In genomic region chr2:27583390-27583915, GRCh38 we compare ENCODE assay signal across 8 cellular contexts. TPM values are rescaled to one million over a fixed set of nuclear protein-coding genes. Genes with fewer than 3 reads are reported as not detected.
DNase-seq lines count a peak whose midpoint lies in the region; ATAC-seq, FAIRE-seq and TF ChIP-seq lines count a peak whose summit lies in the region.

No MANE protein-coding gene starts in this region.

- H3K4me1 Mint-ChIP-seq in CD8-positive, alpha-beta T cell (ENCODE audit: low read depth) = peaks cover 62% of the 10 kb centered on the region
- H3K4me1 Mint-ChIP-seq in astrocyte (ENCODE audit: low read depth, unreplicated experiment) = peaks cover 14% of the 10 kb centered on the region
- peaks cover 16% of the 10 kb centered on the region for H3K4me1 Mint-ChIP-seq in type B pancreatic cell (ENCODE audit: unreplicated experiment)

- no peak for TF ChIP-seq CTCF in CD8-positive, alpha-beta T cell (IDR thresholded peaks at IDR 0.05)
- TF ChIP-seq CTCF in astrocyte (IDR thresholded peaks at IDR 0.05; ENCODE audit: insufficient read depth, low read depth, low read length) (no peak), right lobe of liver (IDR thresholded peaks at IDR 0.05) (no peak), type B pancreatic cell (conservative IDR thresholded peaks at IDR 0.05) (no peak)

- CTCF ChIA-PET in CD8-positive, alpha-beta T cell (lab: Charles Lee) = interaction anchor here (1.0 kb wide), 1 partner anchor 48 kb away, joined by 3 read pairs; no protein-coding TSS in a partner anchor

- peaks cover 41% of the 10 kb centered on the region for H3K4me1 ChIP-seq in CD8-positive, alpha-beta T cell (ENCODE audit: insufficient read depth, low read length)
- H3K4me1 ChIP-seq in astrocyte (ENCODE audit: insufficient read depth, low read length) = peaks cover 19% of the 10 kb centered on the region
- peaks cover 0 to 12% (median 0%) of the 10 kb centered on the region in 4 donors for H3K4me1 ChIP-seq in right lobe of liver

- peaks cover 22% of the 10 kb centered on the region for H3K36me3 Mint-ChIP-seq in CD8-positive, alpha-beta T cell
- H3K36me3 Mint-ChIP-seq in astrocyte (ENCODE audit: low read depth, unreplicated experiment) (peaks cover 4% of the 10 kb centered on the region), type B pancreatic cell (peaks cover 40% of the 10 kb centered on the region)

- peak overlapping the region; percentile 57 for H3K4me3 ChIP-seq in CD8-positive, alpha-beta T cell (ENCODE audit: low read depth, low read length)
- H3K4me3 ChIP-seq in astrocyte (ENCODE audit: insufficient read depth, low read depth, low read length) (peak overlapping the region; percentile 85), right lobe of liver (peak overlapping the region; percentile 43 to 69 (median 64))

- no peak for DNase-seq in CD8-positive, alpha-beta T cell
- DNase-seq in HPDE6-E6E7 (ENCODE audit: extremely low spot score) (peak; percentile 6), astrocyte (ENCODE audit: low read depth) (no peak), right lobe of liver (no peak), type B pancreatic cell (ENCODE audit: extremely low spot score, unreplicated experiment) (no peak), putamen (ENCODE audit: low spot score) (no peak), NCI-H2171 (lab: John Stamatoyannopoulos, UW) (no peak), HTR-8/SVneo (ENCODE audit: insufficient read length, low spot score) (no peak)

- POLR2A ChIA-PET in CD8-positive, alpha-beta T cell (lab: Charles Lee) = interaction anchor here (0.6 to 0.9 kb wide), 2 partner anchors 58 to 1118 kb away, joined by 3 read pairs; no protein-coding TSS in a partner anchor

- intact Hi-C loops in CD8-positive, alpha-beta T cell (cut with DNase I, micrococcal nuclease) = loop anchor here (1.0 to 10.0 kb wide), 4 partner anchors 45 to 209 kb away; partner anchors contain the start of genes IFT172 (in 2 of the 2), CCDC121 (in 1 of the 2), EIF2B4 (in 1 of the 2) and GPN1 (in 1 of the 2)
- intact Hi-C loops in right lobe of liver (cut with DNase I) = no loop called here

- H3K4me2 ChIP-seq in astrocyte (ENCODE audit: low read length) = peak overlapping the region; percentile 97

- H3K36me3 ChIP-seq in CD8-positive, alpha-beta T cell (ENCODE audit: insufficient read depth, low read length) = no peaks in the 10 kb centered on the region
- H3K36me3 ChIP-seq in astrocyte (ENCODE audit: insufficient read depth, low read length) (no peaks in the 10 kb centered on the region), right lobe of liver (no peaks in the 10 kb centered on the region)

- H3K27ac Mint-ChIP-seq in CD8-positive, alpha-beta T cell = peak overlapping the region; percentile 98
- peak overlapping the region; percentile 88 for H3K27ac Mint-ChIP-seq in astrocyte (ENCODE audit: unreplicated experiment)
- H3K27ac Mint-ChIP-seq in type B pancreatic cell = peak overlapping the region; percentile 97

- H3K9me3 ChIP-seq in CD8-positive, alpha-beta T cell (ENCODE audit: low read length) = no peaks in the 10 kb centered on the region
- H3K9me3 ChIP-seq in astrocyte (ENCODE audit: insufficient read depth, low read depth, low read length) (no peaks in the 10 kb centered on the region), right lobe of liver (peaks cover 0 to 3% (median 0%) of the 10 kb centered on the region in 4 donors)

- WGBS in right lobe of liver (ENCODE audit: insufficient coverage, low coverage, low lambda C conversion rate, missing lambda C conversion rate) = 8% methylated on average over 12 of the region's 12 CpGs

- FAIRE-seq in astrocyte (lab: Jason Lieb, UNC) (no peak), HTR-8/SVneo (lab: Jason Lieb, UNC) (no peak)

- peak overlapping the region; percentile 98 for H3K4me3 Mint-ChIP-seq in CD8-positive, alpha-beta T cell
- H3K4me3 Mint-ChIP-seq in astrocyte (ENCODE audit: unreplicated experiment) (peak overlapping the region; percentile 95), type B pancreatic cell (peak overlapping the region; percentile 99)

- peaks cover 10% of the 10 kb centered on the region for H3K9me3 Mint-ChIP-seq in CD8-positive, alpha-beta T cell
- H3K9me3 Mint-ChIP-seq in astrocyte (ENCODE audit: unreplicated experiment) (peaks cover 27% of the 10 kb centered on the region), type B pancreatic cell (peaks cover 7% of the 10 kb centered on the region)

- no peaks in the 10 kb centered on the region for H3K27me3 Mint-ChIP-seq in CD8-positive, alpha-beta T cell (ENCODE audit: low read depth)
- H3K27me3 Mint-ChIP-seq in astrocyte (ENCODE audit: low read depth, unreplicated experiment) (peaks cover 2% of the 10 kb centered on the region), type B pancreatic cell (peaks cover 2% of the 10 kb centered on the region)

- peaks cover 56% of the 10 kb centered on the region for H3K79me2 ChIP-seq in astrocyte (ENCODE audit: insufficient read depth, low read length)

- no peak for TF ChIP-seq POLR2A in right lobe of liver (IDR thresholded peaks at IDR 0.05)

- H3K27me3 ChIP-seq in CD8-positive, alpha-beta T cell (ENCODE audit: insufficient read depth, low read length) = no peaks in the 10 kb centered on the region
- H3K27me3 ChIP-seq in astrocyte (ENCODE audit: insufficient read depth, low read length) (no peaks in the 10 kb centered on the region), right lobe of liver (no peaks in the 10 kb centered on the region)

- peaks cover 37% of the 10 kb centered on the region for H4K20me1 ChIP-seq in astrocyte (ENCODE audit: insufficient read depth, low read length)

- peak overlapping the region; percentile 85 for H2AFZ ChIP-seq in astrocyte (ENCODE audit: low read depth, low read length)

- peak overlapping the region; percentile 90 for H3K9ac ChIP-seq in astrocyte (ENCODE audit: low read length)

- peak; percentile 22 for ATAC-seq in CD8-positive, alpha-beta T cell
- peak in 1 of 4 donors; percentile 4 for ATAC-seq in right lobe of liver

- H3K27ac ChIP-seq in CD8-positive, alpha-beta T cell (ENCODE audit: low read depth, low read length) = peak overlapping the region; percentile 80
- H3K27ac ChIP-seq in astrocyte (ENCODE audit: low read depth, low read length) = peak overlapping the region; percentile 66
- H3K27ac ChIP-seq in right lobe of liver = peak overlapping the region; percentile 3 to 49 (median 32)

RNA-seq across cellular contexts. Expression of gene ZNF512, which starts 0.6 kb away (rescaled TPM):
- total RNA-seq in CD8-positive, alpha-beta T cell = 10 to 100 TPM; 12.4 TPM
- 27.5 and 32.5 TPM in 2 replicates for total RNA-seq in astrocyte
- 10 to 100 TPM in 1 of 6 experiments, 1 to 10 TPM in 5; 5.5 to 13.4 (median 6.8) TPM for total RNA-seq in right lobe of liver
- total RNA-seq in type B pancreatic cell (ENCODE audit: low replicate concordance) = 35.2 and 64.7 TPM in 2 replicates

RNA-seq across cellular contexts. Expression of gene CCDC121, which starts 45.4 kb away (rescaled TPM):
- 1 to 10 TPM in 1 of 2 experiments, under 1 TPM in 1; 0.92 to 1.4 TPM for total RNA-seq in CD8-positive, alpha-beta T cell
- 1.2 and 1.6 TPM in 2 replicates for total RNA-seq in astrocyte
- total RNA-seq in right lobe of liver = 1 to 10 TPM in 4 of 6 experiments, under 1 TPM in 2; 0.74 to 2.1 (median 1.5) TPM
- total RNA-seq in type B pancreatic cell (ENCODE audit: low replicate concordance) = 5.5 and 5.6 TPM in 2 replicates

RNA-seq across cellular contexts. Expression of gene GPN1, which starts 45.4 kb away (rescaled TPM):
- total RNA-seq in CD8-positive, alpha-beta T cell = 10 to 100 TPM; 40.6 to 41.7 TPM
- total RNA-seq in astrocyte (54.4 and 63.9 TPM in 2 replicates), right lobe of liver (10 to 100 TPM in 4 of 6 experiments, 1 to 10 TPM in 2; 9.4 to 14.6 (median 11.3) TPM), type B pancreatic cell (ENCODE audit: low replicate concordance) (32.5 and 39.0 TPM in 2 replicates)

Comparison
In these comparisons a context has a peak if more than half of its experiments do, and no peak if none do; other contexts are left out.
1. intact Hi-C loops: an anchor here in CD8-positive, alpha-beta T cell (1.0 to 10.0 kb wide); none called in right lobe of liver.